In the genomic region with DNA sequence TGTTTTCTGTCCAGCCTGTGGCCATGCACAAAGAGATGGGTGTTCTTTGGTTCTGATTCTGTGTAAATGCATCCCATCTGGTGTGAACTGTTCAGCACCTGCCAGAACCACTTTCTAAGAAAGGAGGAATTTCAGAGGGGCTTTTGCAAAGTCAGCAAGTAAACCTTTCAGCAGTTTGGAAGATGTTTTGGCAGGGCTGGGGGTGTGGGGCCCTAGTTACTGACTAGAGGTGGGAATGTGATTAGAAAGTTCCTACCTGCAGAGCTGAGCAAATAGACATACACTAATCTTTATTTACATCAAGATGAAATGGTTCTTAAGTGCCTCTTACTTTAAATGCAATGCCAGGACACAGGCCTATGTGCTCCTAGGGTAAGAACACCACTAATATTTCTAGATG, we compare ENCODE assay signal across 12 cellular contexts.
"Had no signal": no experiment of that assay in that cellular context is flagged by ENCODE, and none has a peak within 500 bp of the region (broad histone marks: within the 10 kb centered on the region; RNA-seq: fewer than 3 reads in every experiment).

No MANE protein-coding gene starts in this region.

- H3K4me3 ChIP-seq: left ventricle myocardium inferior, lower lobe of right lung, ovary, smooth muscle cell, upper lobe of left lung had no signal

- H3K27me3 ChIP-seq: foreskin keratinocyte, ovary, upper lobe of left lung had no signal

- H3K36me3 ChIP-seq: left ventricle myocardium inferior, lower lobe of right lung, ovary, upper lobe of left lung had no signal

- H3K27ac ChIP-seq: foreskin keratinocyte, left ventricle myocardium inferior, lower lobe of right lung, ovary, upper lobe of left lung had no signal

- DNase-seq: foreskin keratinocyte; immature natural killer cell; left ventricle myocardium inferior; lower lobe of right lung; natural killer cell; nucleus accumbens; ovary; right cardiac atrium; stimulated activated CD4-positive, alpha-beta T cell treated with anti-CD3 and anti-CD28 coated beads, Interleukin-2, amount 100 ng/mL, for 48 hours; stimulated activated naive CD4-positive, alpha-beta T cell treated with Interleukin-2 at 50 U/mL for 16 hours; upper lobe of left lung had no signal

- ATAC-seq: foreskin keratinocyte, natural killer cell, right cardiac atrium had no signal

- H3K4me1 ChIP-seq: foreskin keratinocyte had no signal

- H3K9me3 ChIP-seq: ovary, upper lobe of left lung had no signal
